11 cellular contexts compared by ENCODE assay signal in genomic region chr17:78365561-78366108, GRCh38. TPM values are rescaled to one million over a fixed set of nuclear protein-coding genes. Genes with fewer than 3 reads are reported as not detected.
A peak's percentile ranks its signal among the peaks of the same experiment; 100 is the strongest.
DNase-seq lines count a peak whose midpoint lies in the region; ATAC-seq and TF ChIP-seq lines count a peak whose summit lies in the region.
"Had no signal": no experiment of that assay in that cellular context is flagged by ENCODE, and none has a peak within 500 bp of the region (broad histone marks: within the 10 kb centered on the region; RNA-seq: fewer than 3 reads in every experiment).

No MANE protein-coding gene starts in this region.

- H3K36me3 ChIP-seq in heart right ventricle = no peaks in the 10 kb centered on the region
- no peaks in the 10 kb centered on the region for H3K36me3 ChIP-seq in uterus

- TF ChIP-seq POLR2A in uterus (IDR thresholded peaks at IDR 0.05) = no peak

- H3K4me3 Mint-ChIP-seq in neural crest cell (peak overlapping the region; percentile 82), T-helper 17 cell (no peak overlapping the region)
- no peak overlapping the region for H3K4me3 Mint-ChIP-seq in activated CD4-positive, alpha-beta T cell treated with anti-CD3 and anti-CD28 coated beads, Interleukin-2, amount 10 ng/mL, durations not matched to agents 24 days and 14 days

- H3K27ac Mint-ChIP-seq in neural crest cell (ENCODE audit: unreplicated experiment) (peak overlapping the region; percentile 94), T-helper 17 cell (no peak overlapping the region)
- H3K27ac Mint-ChIP-seq in activated CD4-positive, alpha-beta T cell treated with anti-CD3 and anti-CD28 coated beads, Interleukin-2, amount 10 ng/mL, durations not matched to agents 24 days and 14 days = no peak overlapping the region

- DNase-seq in heart right ventricle (no peak), cardiac septum (ENCODE audit: low spot score) (no peak), fibroblast of villous mesenchyme (ENCODE audit: low read depth) (peak; percentile 72), neural crest cell (ENCODE audit: low read depth, low spot score) (peak; percentile 44), uterus (no peak), T-helper 17 cell (no peak)
- DNase-seq in activated CD4-positive, alpha-beta T cell treated with anti-CD3 and anti-CD28 coated beads, Interleukin-2, amount 10 ng/mL, durations not matched to agents 24 days and 14 days = no peak
- DNase-seq: activated CD4-positive, alpha-beta T cell treated with anti-CD3 and anti-CD28 coated beads, Interleukin-2, amount 50 U/mL, for 1 hour; stimulated activated CD4-positive, alpha-beta T cell treated with anti-CD3 and anti-CD28 coated beads, Interleukin-1b, Interleukin-23, amount 100 ng/mL, for 48 hours had no signal

- H3K27me3 ChIP-seq in heart right ventricle (no peaks in the 10 kb centered on the region), uterus (no peaks in the 10 kb centered on the region)

- H3K27me3 Mint-ChIP-seq in neural crest cell (ENCODE audit: low read depth) (peaks cover 8% of the 10 kb centered on the region), T-helper 17 cell (no peaks in the 10 kb centered on the region)
- peaks cover 3% of the 10 kb centered on the region for H3K27me3 Mint-ChIP-seq in activated CD4-positive, alpha-beta T cell treated with anti-CD3 and anti-CD28 coated beads, Interleukin-2, amount 10 ng/mL, durations not matched to agents 24 days and 14 days

- no peaks in the 10 kb centered on the region for H3K9me3 ChIP-seq in heart right ventricle
- H3K9me3 ChIP-seq in uterus = no peaks in the 10 kb centered on the region
- H3K9me3 ChIP-seq in T-helper 17 cell (ENCODE audit: control insufficient read depth, low read length, poor library complexity, severe bottlenecking) = no peaks in the 10 kb centered on the region

- TF ChIP-seq CTCF in heart right ventricle (IDR thresholded peaks at IDR 0.05) (no peak), fibroblast of villous mesenchyme (IDR thresholded peaks at IDR 0.05; ENCODE audit: insufficient read depth, low read depth, low read length) (no peak), neural crest cell (conservative IDR thresholded peaks at IDR 0.05) (no peak), uterus (IDR thresholded peaks at IDR 0.05) (no peak)

- intact Hi-C loops in heart right ventricle (cut with DNase I) (no loop called here), cardiac septum (cut with DNase I) (no loop called here), uterus (cut with DNase I; ENCODE audit: low total_unique reads) (no loop called here)
- intact Hi-C loops in activated CD4-positive, alpha-beta T cell treated with anti-CD3 and anti-CD28 coated beads, Interleukin-2, amount 10 ng/mL, durations not matched to agents 24 days and 14 days (cut with micrococcal nuclease) = no loop called here

- H3K27ac ChIP-seq in heart right ventricle (peak overlapping the region in 8 of 10 donors; percentile 49 to 80 (median 68)), uterus (peak overlapping the region; percentile 53 to 77)
- H3K27ac ChIP-seq: RWPE1 had no signal

- peaks cover under 1 to 37% (median 16%) of the 10 kb centered on the region in 9 donors for H3K4me1 ChIP-seq in heart right ventricle
- H3K4me1 ChIP-seq in uterus = peaks cover 0 to 9% of the 10 kb centered on the region in 2 donors

- no peaks in the 10 kb centered on the region for H3K36me3 Mint-ChIP-seq in neural crest cell (ENCODE audit: low read depth)
- H3K36me3 Mint-ChIP-seq in T-helper 17 cell (ENCODE audit: low read depth) = no peaks in the 10 kb centered on the region
- no peaks in the 10 kb centered on the region for H3K36me3 Mint-ChIP-seq in activated CD4-positive, alpha-beta T cell treated with anti-CD3 and anti-CD28 coated beads, Interleukin-2, amount 10 ng/mL, durations not matched to agents 24 days and 14 days (ENCODE audit: low read depth)

- no peaks in the 10 kb centered on the region for H3K9me3 Mint-ChIP-seq in neural crest cell
- H3K9me3 Mint-ChIP-seq in activated CD4-positive, alpha-beta T cell treated with anti-CD3 and anti-CD28 coated beads, Interleukin-2, amount 10 ng/mL, durations not matched to agents 24 days and 14 days = no peaks in the 10 kb centered on the region

- ATAC-seq in heart right ventricle (peak in 5 of 8 donors; percentile 5 to 18 (median 16)), HG03520 (IDR thresholded peaks at IDR 0.05; ENCODE audit: unreplicated experiment) (no peak), T-helper 17 cell (no peak)

- H3K4me1 Mint-ChIP-seq in neural crest cell (peaks cover 59% of the 10 kb centered on the region), T-helper 17 cell (peaks cover 8% of the 10 kb centered on the region)
- peaks cover 27% of the 10 kb centered on the region for H3K4me1 Mint-ChIP-seq in activated CD4-positive, alpha-beta T cell treated with anti-CD3 and anti-CD28 coated beads, Interleukin-2, amount 10 ng/mL, durations not matched to agents 24 days and 14 days

- 52 to 53% methylated on average over 16 of the region's 16 CpGs for WGBS in heart right ventricle, 2 donors

- H3K4me3 ChIP-seq in heart right ventricle (no peak overlapping the region), fibroblast of villous mesenchyme (ENCODE audit: low read depth, low read length) (no peak overlapping the region), uterus (no peak overlapping the region)

RNA-seq across cellular contexts. Expression of gene SOCS3, which starts 5.8 kb away (rescaled TPM):
- total RNA-seq in heart right ventricle (100 to 1,000 TPM in 2 of 10 donors, 10 to 100 TPM in 6, 1 to 10 TPM in 2; 7.7 to 189 (median 17.0) TPM), cardiac septum (49.9 TPM), fibroblast of villous mesenchyme (59.6 and 70.0 TPM in 2 replicates), neural crest cell (5.4 and 6.1 TPM in 2 replicates), uterus (100 to 1,000 TPM in 1 of 4 donors, 10 to 100 TPM in 3; 20.9 to 101 (median 39.5) TPM), T-helper 17 cell (100 to 1,000 TPM; 119 to 197 TPM)
- 10 to 100 TPM; 13.5 to 30.2 TPM for polyA plus RNA-seq in heart right ventricle
- total RNA-seq in activated CD4-positive, alpha-beta T cell treated with anti-CD3 and anti-CD28 coated beads, Interleukin-2, amount 10 ng/mL, durations not matched to agents 24 days and 14 days = 78.3 and 81.5 TPM in 2 replicates

RNA-seq across cellular contexts. Expression of gene PGS1, which starts 12.8 kb away (rescaled TPM):
- 10 to 100 TPM; 14.7 to 28.4 (median 17.1) TPM for total RNA-seq in heart right ventricle
- polyA plus RNA-seq in heart right ventricle = 10 to 100 TPM; 18.5 to 18.7 TPM
- 22.1 TPM for total RNA-seq in cardiac septum
- total RNA-seq in fibroblast of villous mesenchyme = 30.9 and 35.4 TPM in 2 replicates
- total RNA-seq in neural crest cell = 42.7 and 52.0 TPM in 2 replicates
- total RNA-seq in uterus = 10 to 100 TPM; 12.9 to 75.4 (median 63.1) TPM
- total RNA-seq in T-helper 17 cell = 10 to 100 TPM; 47.5 to 54.9 TPM
- total RNA-seq in activated CD4-positive, alpha-beta T cell treated with anti-CD3 and anti-CD28 coated beads, Interleukin-2, amount 10 ng/mL, durations not matched to agents 24 days and 14 days = 65.6 and 67.8 TPM in 2 replicates

Comparison
In these comparisons a context has a peak if more than half of its experiments do, and no peak if none do; other contexts are left out.
1. ATAC-seq: peak in heart right ventricle (5 of 8); none in HG03520 (single experiment) and T-helper 17 cell (single experiment).
2. DNase-seq: peak in fibroblast of villous mesenchyme (single experiment) and neural crest cell (single experiment); none in heart right ventricle (0 of 2), cardiac septum (single experiment), uterus (0 of 2), T-helper 17 cell (0 of 3) and activated CD4-positive, alpha-beta T cell treated with anti-CD3 and anti-CD28 coated beads, Interleukin-2, amount 10 ng/mL, durations not matched to agents 24 days and 14 days (single experiment).